ENCODE assay signal across 8 cellular contexts in the genomic region with DNA sequence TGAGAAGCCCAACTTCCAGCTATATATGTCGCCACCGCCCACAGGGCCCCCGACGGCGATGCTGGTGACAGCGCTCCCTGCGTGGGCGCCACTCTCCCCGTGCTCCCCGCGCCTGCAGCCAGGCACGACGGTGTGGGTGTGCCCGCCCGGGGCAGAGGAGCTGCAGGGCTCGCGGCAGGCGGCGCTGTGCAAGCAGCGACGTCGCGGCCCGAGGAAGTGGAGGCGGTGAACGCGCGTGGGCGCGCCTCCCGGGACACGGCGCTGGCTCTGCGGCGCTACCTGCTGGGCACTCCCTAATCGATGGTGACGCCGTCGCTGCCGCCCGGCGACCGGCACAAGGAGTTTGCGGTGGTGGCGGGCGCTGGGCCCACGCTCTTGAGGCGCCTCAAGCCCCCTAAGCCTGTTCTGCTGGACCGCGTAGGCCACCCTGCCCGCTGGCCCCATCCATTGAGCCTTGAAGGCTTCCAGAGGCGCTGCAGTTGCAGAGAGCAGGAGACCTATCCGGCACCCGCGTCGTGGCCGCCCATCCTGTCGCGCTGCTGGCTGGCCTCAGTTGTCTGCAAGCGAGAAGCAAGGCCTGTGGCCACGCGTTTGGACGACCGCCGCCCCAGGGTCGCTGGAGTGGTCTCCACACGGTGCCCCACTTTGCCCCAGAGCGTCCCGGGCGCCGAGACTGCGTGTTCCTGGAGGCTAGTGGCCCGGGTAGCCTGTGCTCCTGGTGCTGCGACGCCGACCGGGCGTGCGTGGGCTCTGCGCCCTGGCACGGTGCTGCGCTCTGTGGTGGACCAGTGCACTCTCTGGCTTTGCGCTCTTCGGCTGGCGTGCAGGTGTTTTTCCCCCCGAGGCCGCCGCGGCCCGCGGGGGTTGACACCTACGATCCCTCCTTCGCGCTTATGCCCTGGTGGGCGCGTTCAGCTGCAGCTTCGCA. TPM values are rescaled to one million over a fixed set of nuclear protein-coding genes. Genes with fewer than 3 reads are reported as not detected.
A peak's percentile ranks its signal among the peaks of the same experiment; 100 is the strongest.
DNase-seq lines count a peak whose midpoint lies in the region; ATAC-seq and TF ChIP-seq lines count a peak whose summit lies in the region.

No MANE protein-coding gene starts in this region.

- H3K27ac Mint-ChIP-seq in CD4-positive, alpha-beta memory T cell: peak overlapping the region in 5 of 7 donors; percentile 29 to 77 (median 60)
- no peak overlapping the region for H3K27ac Mint-ChIP-seq in activated naive CD4-positive, alpha-beta T cell treated with anti-CD3 and anti-CD28 coated beads for 36 hours

- no peaks in the 10 kb centered on the region for H3K9me3 ChIP-seq in CD4-positive, alpha-beta memory T cell (ENCODE audit: control insufficient read depth in 1 of 2, low read length in 2 of 2)
- H3K9me3 ChIP-seq in Panc1 (ENCODE audit: control insufficient read depth, insufficient read depth, low read depth, low read length): no peaks in the 10 kb centered on the region

- BruUV-seq in Panc1 (replicated peaks; lab: Mats Ljungman, UMichigan): no TSS peak

- no peaks in the 10 kb centered on the region for H3K36me3 ChIP-seq in CD4-positive, alpha-beta memory T cell (ENCODE audit: insufficient read depth, low read length)
- no peaks in the 10 kb centered on the region for H3K36me3 ChIP-seq in Panc1 (ENCODE audit: control insufficient read depth, insufficient read depth, low read length)

- POLR2A ChIA-PET in CD4-positive, alpha-beta memory T cell (lab: Charles Lee; ENCODE audit: partially characterized antibody): interaction anchor here (0.7 to 2.8 kb wide), 15 partner anchors 11 to 265 kb away, joined by 3 to 18 read pairs (median 4); partner anchors contain the start of genes ALKBH6, POLR2I, SDHAF1 and THAP8
- POLR2A ChIA-PET in Panc1 (lab: Charles Lee): no interaction called here

- H3K27me3 ChIP-seq in CD4-positive, alpha-beta memory T cell (ENCODE audit: insufficient read depth, low read length): no peaks in the 10 kb centered on the region
- peaks cover 5% of the 10 kb centered on the region; the same call in 1 of the 2 replicates for H3K27me3 ChIP-seq in Panc1 (ENCODE audit: control insufficient read depth, insufficient read depth, low read length)

- H3K36me3 Mint-ChIP-seq in CD4-positive, alpha-beta memory T cell: no peaks in the 10 kb centered on the region
- H3K36me3 Mint-ChIP-seq in activated naive CD4-positive, alpha-beta T cell treated with anti-CD3 and anti-CD28 coated beads for 36 hours (ENCODE audit: low read depth): no peaks in the 10 kb centered on the region

- H3K4me3 Mint-ChIP-seq in CD4-positive, alpha-beta memory T cell: peak overlapping the region; percentile 66 to 87 (median 80)
- peak overlapping the region; percentile 38 for H3K4me3 Mint-ChIP-seq in activated naive CD4-positive, alpha-beta T cell treated with anti-CD3 and anti-CD28 coated beads for 36 hours

- TF ChIP-seq CTCF in Panc1 (IDR thresholded peaks at IDR 0.05): no peak; the same call in 1 of the 2 replicates

- H3K27me3 Mint-ChIP-seq in CD4-positive, alpha-beta memory T cell: peaks cover 0 to 3% of the 10 kb centered on the region in 2 donors
- H3K27me3 Mint-ChIP-seq in activated naive CD4-positive, alpha-beta T cell treated with anti-CD3 and anti-CD28 coated beads for 36 hours (ENCODE audit: low read depth): no peaks in the 10 kb centered on the region

- ATAC-seq in Panc1 (peak; percentile 63), GM18502 (IDR thresholded peaks at IDR 0.05; ENCODE audit: poor library complexity, unreplicated experiment) (no peak)

- in situ Hi-C loops in Panc1 (cut with HindIII; ENCODE audit: low pct_unique_long_range_greater_than_20kb, low sequenced_read_pairs): no loop called here

- peaks cover 21 to 56% (median 32%) of the 10 kb centered on the region in 4 donors for H3K4me1 Mint-ChIP-seq in CD4-positive, alpha-beta memory T cell
- peaks cover 26% of the 10 kb centered on the region for H3K4me1 Mint-ChIP-seq in activated naive CD4-positive, alpha-beta T cell treated with anti-CD3 and anti-CD28 coated beads for 36 hours (ENCODE audit: low read depth)

- DNase-seq in CD4-positive, alpha-beta memory T cell: peak; percentile 85 to 87 (median 87)
- no peak for DNase-seq in Panc1 (ENCODE audit: low read depth, low spot score)
- peak; percentile 75 for DNase-seq in activated naive CD4-positive, alpha-beta T cell treated with anti-CD3 and anti-CD28 coated beads for 36 hours
- peak; percentile 36 for DNase-seq in iPS-NIHi7 (ENCODE audit: extremely low spot score)
- DNase-seq in stimulated activated CD4-positive, alpha-beta T cell treated with anti-CD3 and anti-CD28 coated beads, TNF-alpha, amount 100 ng/mL, for 1 hour (ENCODE audit: low read depth in 3 of 3, low spot score in 1 of 3): peak; percentile 64 to 77 (median 68)
- no peak for DNase-seq in NCI-H1048 (lab: John Stamatoyannopoulos, UW)
- DNase-seq in glomerular visceral epithelial cell (ENCODE audit: extremely low spot score): no peak

- peaks cover 48% of the 10 kb centered on the region for H3K4me1 ChIP-seq in CD4-positive, alpha-beta memory T cell (ENCODE audit: insufficient read depth, low read length)
- H3K4me1 ChIP-seq in Panc1 (ENCODE audit: control insufficient read depth, insufficient read depth, low read length): no peaks in the 10 kb centered on the region

- CTCF ChIA-PET in CD4-positive, alpha-beta memory T cell (lab: Charles Lee; ENCODE audit: partially characterized antibody): interaction anchor here (0.7 to 2.1 kb wide), 30 partner anchors 8 to 311 kb away, joined by 3 to 11 read pairs (median 4); partner anchors contain the start of genes ALKBH6, COX6B1, PSENEN and SDHAF1
- CTCF ChIA-PET in Panc1 (lab: Charles Lee): no interaction called here
- CTCF ChIA-PET in activated naive CD4-positive, alpha-beta T cell treated with anti-CD3 and anti-CD28 coated beads for 36 hours (lab: Charles Lee): interaction anchor here (1.1 to 1.6 kb wide), 5 partner anchors 8 to 38 kb away, joined by 3 to 9 read pairs (median 4); no protein-coding TSS in a partner anchor

- H3K4me3 ChIP-seq in CD4-positive, alpha-beta memory T cell (ENCODE audit: low read length in 2 of 2): peak overlapping the region; percentile 52 to 72
- peak overlapping the region in 1 of 2 experiments; percentile 12; a peak in 1 of 4 replicates for H3K4me3 ChIP-seq in Panc1 (ENCODE audit: low read depth in 2 of 2, low read length in 2 of 2)

- peaks cover 0 to 5% (median 0%) of the 10 kb centered on the region in 8 donors for H3K9me3 Mint-ChIP-seq in CD4-positive, alpha-beta memory T cell
- H3K9me3 Mint-ChIP-seq in activated naive CD4-positive, alpha-beta T cell treated with anti-CD3 and anti-CD28 coated beads for 36 hours: peaks cover 7% of the 10 kb centered on the region

- intact Hi-C loops in CD4-positive, alpha-beta memory T cell (cut with micrococcal nuclease): loop anchor here (1.0 to 5.0 kb wide), 5 partner anchors 23 to 158 kb away; partner anchors contain the start of genes ALKBH6, LRFN3, SDHAF1 and TBCB
- intact Hi-C loops in Panc1 (cut with micrococcal nuclease; ENCODE audit: unreplicated experiment): no loop called here
- intact Hi-C loops in activated naive CD4-positive, alpha-beta T cell treated with anti-CD3 and anti-CD28 coated beads for 36 hours (cut with micrococcal nuclease): no loop called here

- H3K27ac ChIP-seq in CD4-positive, alpha-beta memory T cell (ENCODE audit: low read depth, low read length): peak overlapping the region; percentile 36
- H3K27ac ChIP-seq in Panc1 (ENCODE audit: low read length): no peak overlapping the region

RNA-seq across cellular contexts. Expression of gene LRFN3, which starts 23.1 kb away (rescaled TPM):
- 10 to 100 TPM; 15.7 to 16.3 TPM for total RNA-seq in CD4-positive, alpha-beta memory T cell
- 1 to 10 TPM in 1 of 2 donors, under 1 TPM in 1; 0.45 to 2.4 TPM for polyA plus RNA-seq in CD4-positive, alpha-beta memory T cell
- 16.7 TPM for total RNA-seq in Panc1 (2021; ENCODE audit: unreplicated experiment)
- polyA plus RNA-seq in Panc1 (2012; ENCODE audit: insufficient read length): 27.2 TPM
- total RNA-seq in activated naive CD4-positive, alpha-beta T cell treated with anti-CD3 and anti-CD28 coated beads for 36 hours: 1 to 10 TPM; 4.0 TPM

RNA-seq across cellular contexts. Expression of gene SDHAF1, which starts 35.7 kb away (rescaled TPM):
- total RNA-seq in CD4-positive, alpha-beta memory T cell: 10 to 100 TPM; 25.7 to 25.8 TPM
- 10 to 100 TPM; 21.9 to 41.3 TPM for polyA plus RNA-seq in CD4-positive, alpha-beta memory T cell
- 19.0 TPM for total RNA-seq in Panc1 (2021; ENCODE audit: unreplicated experiment)
- 15.1 TPM for polyA plus RNA-seq in Panc1 (2012; ENCODE audit: insufficient read length)
- total RNA-seq in activated naive CD4-positive, alpha-beta T cell treated with anti-CD3 and anti-CD28 coated beads for 36 hours: 10 to 100 TPM; 13.1 to 13.8 TPM

RNA-seq across cellular contexts. Expression of gene SYNE4, which starts 49.3 kb away (rescaled TPM):
- 1 to 10 TPM; 4.8 to 5.0 TPM for total RNA-seq in CD4-positive, alpha-beta memory T cell
- polyA plus RNA-seq in CD4-positive, alpha-beta memory T cell: under 1 TPM in 1 of 2 donors, not detected in 1; 0.25 TPM
- 1.1 TPM for total RNA-seq in Panc1 (2021; ENCODE audit: unreplicated experiment)
- 0.68 TPM for polyA plus RNA-seq in Panc1 (2012; ENCODE audit: insufficient read length)
- total RNA-seq in activated naive CD4-positive, alpha-beta T cell treated with anti-CD3 and anti-CD28 coated beads for 36 hours: 1 to 10 TPM; 1.1 to 2.1 TPM

RNA-seq across cellular contexts. Expression of gene TYROBP, which starts 51.2 kb away (rescaled TPM):
- 10 to 100 TPM; 12.7 to 17.3 TPM for total RNA-seq in CD4-positive, alpha-beta memory T cell
- 1 to 10 TPM; 2.3 to 2.5 TPM for polyA plus RNA-seq in CD4-positive, alpha-beta memory T cell
- not detected for total RNA-seq in Panc1 (2021; ENCODE audit: unreplicated experiment)
- not detected for polyA plus RNA-seq in Panc1 (2012; ENCODE audit: insufficient read length)
- not detected for total RNA-seq in activated naive CD4-positive, alpha-beta T cell treated with anti-CD3 and anti-CD28 coated beads for 36 hours

RNA-seq across cellular contexts. Expression of gene ALKBH6, which starts 54.7 kb away (rescaled TPM):
- 10 to 100 TPM; 50.9 to 51.0 TPM for total RNA-seq in CD4-positive, alpha-beta memory T cell
- 10 to 100 TPM; 20.8 to 21.0 TPM for polyA plus RNA-seq in CD4-positive, alpha-beta memory T cell
- 44.8 TPM for total RNA-seq in Panc1 (2021; ENCODE audit: unreplicated experiment)
- 50.3 TPM for polyA plus RNA-seq in Panc1 (2012; ENCODE audit: insufficient read length)
- 10 to 100 TPM; 36.9 to 37.8 TPM for total RNA-seq in activated naive CD4-positive, alpha-beta T cell treated with anti-CD3 and anti-CD28 coated beads for 36 hours

Comparison
In these comparisons a context has a peak if more than half of its experiments do, and no peak if none do; other contexts are left out.
1. DNase-seq: peak in CD4-positive, alpha-beta memory T cell (5 of 5), activated naive CD4-positive, alpha-beta T cell treated with anti-CD3 and anti-CD28 coated beads for 36 hours (single experiment), iPS-NIHi7 (single experiment) and stimulated activated CD4-positive, alpha-beta T cell treated with anti-CD3 and anti-CD28 coated beads, TNF-alpha, amount 100 ng/mL, for 1 hour (3 of 3); none in Panc1 (single experiment), NCI-H1048 (single experiment) and glomerular visceral epithelial cell (single experiment).